In the genomic region with DNA sequence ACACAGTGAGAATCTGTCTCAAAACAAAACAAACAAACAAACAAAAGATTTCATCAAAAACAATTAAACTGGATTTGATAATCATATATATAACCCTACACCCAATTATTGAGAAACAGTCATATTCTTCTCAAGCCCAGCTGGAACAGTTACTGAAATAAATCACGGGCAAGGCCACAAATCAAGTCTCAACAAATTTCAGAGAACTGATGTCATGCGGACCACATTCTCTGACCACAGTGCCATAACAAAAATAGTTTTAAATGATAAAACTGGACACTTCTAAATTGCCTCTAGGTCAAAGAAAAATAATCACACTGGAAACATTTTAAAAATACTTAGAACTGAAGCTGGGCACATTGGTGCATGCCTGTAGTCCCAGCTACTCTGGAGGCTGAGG, we compare ENCODE assay signal across 33 cellular contexts. TPM values are rescaled to one million over a fixed set of nuclear protein-coding genes. Genes with fewer than 3 reads are reported as not detected.
"Had no signal": no experiment of that assay in that cellular context is flagged by ENCODE, and none has a peak within 500 bp of the region (broad histone marks: within the 10 kb centered on the region; RNA-seq: fewer than 3 reads in every experiment).

No MANE protein-coding gene starts in this region.

- H3K27ac Mint-ChIP-seq: natural killer cell; nephron; neural progenitor cell; progenitor cell of endocrine pancreas; stimulated activated memory B cell treated with anti-CD40 and anti-IgM and Interleukin-4, amounts not matched to agents 10 μg/mL and 1 μg/mL and 100 μg/mL, for 72 hours; stimulated activated naive CD8-positive, alpha-beta T cell treated with anti-CD3 and anti-CD28 coated beads, Interleukin-15, amount 100 ng/mL, for 72 hours; type B pancreatic cell had no signal

- H3K27me3 Mint-ChIP-seq: stimulated activated memory B cell treated with anti-CD40 and anti-IgM and Interleukin-4, amounts not matched to agents 10 μg/mL and 1 μg/mL and 100 μg/mL, for 72 hours; stimulated activated naive CD8-positive, alpha-beta T cell treated with anti-CD3 and anti-CD28 coated beads, Interleukin-15, amount 100 ng/mL, for 72 hours had no signal

- H3K4me3 ChIP-seq: neural progenitor cell, ovary, psoas muscle, right lobe of liver, sigmoid colon, skin epidermis, smooth muscle cell, spleen, suprapubic skin, testis, tibial artery, transverse colon, upper lobe of right lung, uterus had no signal

- ATAC-seq: natural killer cell; psoas muscle; right cardiac atrium; right lobe of liver; stimulated activated memory B cell treated with anti-CD40 and anti-IgM and Interleukin-4, amounts not matched to agents 10 μg/mL and 1 μg/mL and 100 μg/mL, for 72 hours; stimulated activated naive CD8-positive, alpha-beta T cell treated with anti-CD3 and anti-CD28 coated beads, Interleukin-15, amount 100 ng/mL, for 72 hours; stimulated activated naive CD8-positive, alpha-beta T cell treated with anti-CD3 and anti-CD28 coated beads, Interleukin-15, Interleukin-2, amounts not matched to agents 100 U/mL and 50 U/mL, for 24 hours; upper lobe of right lung had no signal

- H3K4me3 Mint-ChIP-seq: natural killer cell; nephron; neural progenitor cell; stimulated activated memory B cell treated with anti-CD40 and anti-IgM and Interleukin-4, amounts not matched to agents 10 μg/mL and 1 μg/mL and 100 μg/mL, for 72 hours; stimulated activated naive CD8-positive, alpha-beta T cell treated with anti-CD3 and anti-CD28 coated beads, Interleukin-15, amount 100 ng/mL, for 72 hours; type B pancreatic cell had no signal

- H3K4me1 Mint-ChIP-seq: nephron, neural progenitor cell had no signal

- H3K36me3 Mint-ChIP-seq: natural killer cell, neural progenitor cell, type B pancreatic cell had no signal

- H3K9me3 Mint-ChIP-seq: natural killer cell had no signal

- DNase-seq: natural killer cell; occipital lobe; ovary; posterior cingulate gyrus; psoas muscle; right cardiac atrium; right lobe of liver; sigmoid colon; spleen; stimulated activated CD4-positive, alpha-beta T cell treated with anti-CD3 and anti-CD28 coated beads, Interleukin-12 subunit alpha, Interleukin-12 subunit beta, amount 100 ng/mL, for 4 hours; stimulated activated CD4-positive, alpha-beta T cell treated with anti-CD3 and anti-CD28 coated beads, Interleukin-1b, Interleukin-23, amount 100 ng/mL, for 48 hours; stimulated activated CD4-positive, alpha-beta T cell treated with anti-CD3 and anti-CD28 coated beads, Interleukin-4, amount 100 ng/mL, for 1 hour; stimulated activated CD4-positive, alpha-beta T cell treated with anti-CD3 and anti-CD28 coated beads, Interleukin-4, amount 100 ng/mL, for 4 hours; stimulated activated CD8-positive, alpha-beta memory T cell treated with anti-CD3 and anti-CD28 coated beads, Interleukin-4, amount 100 ng/mL, for 48 hours; stimulated activated naive CD4-positive, alpha-beta T cell; stimulated activated naive CD8-positive, alpha-beta T cell treated with anti-CD3 and anti-CD28 coated beads, Interleukin-15, amount 100 ng/mL, for 72 hours; stimulated activated naive CD8-positive, alpha-beta T cell treated with anti-CD3 and anti-CD28 coated beads, Interleukin-15, Interleukin-2, amounts not matched to agents 100 U/mL and 50 U/mL, for 24 hours; substantia nigra; testis; tibial artery; transverse colon; upper lobe of right lung; uterus had no signal

RNA-seq across cellular contexts. Expression of gene PIK3R5, which starts 15.9 kb away (rescaled TPM):
- total RNA-seq: renal cortical epithelial cell, smooth muscle cell had no signal
- polyA plus RNA-seq: neural cell, smooth muscle cell had no signal
